In genomic region chr7:5445991-5446594, GRCh38 we compare ENCODE assay signal across 24 cellular contexts. TPM values are rescaled to one million over a fixed set of nuclear protein-coding genes. Genes with fewer than 3 reads are reported as not detected.
A peak's percentile ranks its signal among the peaks of the same experiment; 100 is the strongest.
DNase-seq lines count a peak whose midpoint lies in the region; ATAC-seq lines count a peak whose summit lies in the region.
"Had no signal": no experiment of that assay in that cellular context is flagged by ENCODE, and none has a peak within 500 bp of the region (broad histone marks: within the 10 kb centered on the region; RNA-seq: fewer than 3 reads in every experiment).

No MANE protein-coding gene starts in this region.

- H3K9me3 Mint-ChIP-seq in naive thymus-derived CD8-positive, alpha-beta T cell, result no peaks in the 10 kb centered on the region
- no peaks in the 10 kb centered on the region for H3K9me3 Mint-ChIP-seq in activated T-cell treated with anti-CD3 and anti-CD28 coated beads, Interleukin-2, amount 50 U/mL, for 4 hours
- H3K9me3 Mint-ChIP-seq: CD8-positive, alpha-beta T cell; HFFc6; neural crest cell had no signal

- POLR2A ChIA-PET in naive thymus-derived CD8-positive, alpha-beta T cell (lab: Charles Lee), result no interaction called here

- no peaks in the 10 kb centered on the region for H3K27me3 Mint-ChIP-seq in naive thymus-derived CD8-positive, alpha-beta T cell
- no peaks in the 10 kb centered on the region for H3K27me3 Mint-ChIP-seq in activated T-cell treated with anti-CD3 and anti-CD28 coated beads, Interleukin-2, amount 50 U/mL, for 4 hours (ENCODE audit: low read depth)

- H3K4me1 Mint-ChIP-seq in naive thymus-derived CD8-positive, alpha-beta T cell, result peaks cover 0 to 5% (median 2%) of the 10 kb centered on the region in 4 donors
- H3K4me1 Mint-ChIP-seq in activated T-cell treated with anti-CD3 and anti-CD28 coated beads, Interleukin-2, amount 50 U/mL, for 4 hours (ENCODE audit: low read depth), result no peaks in the 10 kb centered on the region

- ATAC-seq in esophagus mucosa, result peak; percentile 10
- no peak for ATAC-seq in naive thymus-derived CD8-positive, alpha-beta T cell
- ATAC-seq in activated T-cell treated with anti-CD3 and anti-CD28 coated beads, Interleukin-2, amount 50 U/mL, for 4 hours, result no peak
- ATAC-seq: activated CD8-positive, alpha-beta T cell treated with anti-CD3 and anti-CD28 coated beads, Interleukin-2, amount 10 ng/mL, durations not matched to agents 7 days and 5 days; CD8-positive, alpha-beta T cell; GM12878; stimulated activated naive CD8-positive, alpha-beta T cell treated with anti-CD3 and anti-CD28 coated beads, Interleukin-15, Interleukin-2, amounts not matched to agents 100 U/mL and 50 U/mL, for 24 hours had no signal

- H3K36me3 Mint-ChIP-seq in naive thymus-derived CD8-positive, alpha-beta T cell, result peaks cover 0 to 3% (median 0%) of the 10 kb centered on the region in 3 donors
- H3K36me3 Mint-ChIP-seq in activated T-cell treated with anti-CD3 and anti-CD28 coated beads, Interleukin-2, amount 50 U/mL, for 4 hours (ENCODE audit: insufficient read depth), result no peaks in the 10 kb centered on the region
- H3K36me3 Mint-ChIP-seq: CD8-positive, alpha-beta T cell had no signal

- H3K27ac Mint-ChIP-seq in naive thymus-derived CD8-positive, alpha-beta T cell, result no peak overlapping the region
- H3K27ac Mint-ChIP-seq: activated CD8-positive, alpha-beta T cell treated with anti-CD3 and anti-CD28 coated beads, Interleukin-2, amount 10 ng/mL, durations not matched to agents 7 days and 5 days; CD8-positive, alpha-beta T cell; HFFc6 had no signal

- DNase-seq in DMS 273 treated with DMSO at 0.1 percent for 48 hours (lab: John Stamatoyannopoulos, UW) (peak; percentile 66), NCI-H69 (lab: John Stamatoyannopoulos, UW) (peak; percentile 19), pons (ENCODE audit: low spot score) (peak; percentile 22), NCI-H226 (no peak), kidney tubule cell (ENCODE audit: low spot score) (no peak)
- DNase-seq in naive thymus-derived CD8-positive, alpha-beta T cell, result no peak
- DNase-seq in activated T-cell treated with anti-CD3 and anti-CD28 coated beads, Interleukin-2, amount 50 U/mL, for 4 hours, result no peak
- DNase-seq: activated CD8-positive, alpha-beta T cell treated with anti-CD3 and anti-CD28 coated beads, Interleukin-2, amount 10 ng/mL, durations not matched to agents 7 days and 5 days; activated naive CD4-positive, alpha-beta T cell treated with anti-CD3 and anti-CD28 coated beads, Interleukin-2, amount 50 U/mL, for 16 hours; activated T-cell treated with anti-CD3 and anti-CD28 coated beads, Interleukin-2, amount 50 U/mL, for 1 hour; CD8-positive, alpha-beta T cell; central memory CD4-positive, alpha-beta T cell; DMS79; HFFc6; NCI-H1105; NCI-H2081 treated with DMSO at 0.1 percent for 48 hours; stimulated activated CD4-positive, alpha-beta T cell treated with anti-CD3 and anti-CD28 coated beads, Interleukin-12 subunit alpha, Interleukin-12 subunit beta, amount 100 ng/mL, for 4 hours; stimulated activated CD4-positive, alpha-beta T cell treated with anti-CD3 and anti-CD28 coated beads, Interleukin-4, amount 100 ng/mL, for 4 hours; stimulated activated naive CD8-positive, alpha-beta T cell treated with anti-CD3 and anti-CD28 coated beads, Interleukin-15, Interleukin-2, amounts not matched to agents 100 U/mL and 50 U/mL, for 24 hours; T1000; tibial artery had no signal

- no peak overlapping the region for H3K4me3 Mint-ChIP-seq in naive thymus-derived CD8-positive, alpha-beta T cell
- no peak overlapping the region for H3K4me3 Mint-ChIP-seq in activated T-cell treated with anti-CD3 and anti-CD28 coated beads, Interleukin-2, amount 50 U/mL, for 4 hours
- H3K4me3 Mint-ChIP-seq: activated CD8-positive, alpha-beta T cell treated with anti-CD3 and anti-CD28 coated beads, Interleukin-2, amount 10 ng/mL, durations not matched to agents 7 days and 5 days; CD8-positive, alpha-beta T cell; HFFc6; neural crest cell had no signal

RNA-seq across cellular contexts. Expression of gene TNRC18, which starts 22.5 kb away (rescaled TPM):
- 26.2 TPM for total RNA-seq in esophagus mucosa
- total RNA-seq in naive thymus-derived CD8-positive, alpha-beta T cell, result 10 to 100 TPM; 41.0 to 42.7 TPM
- 1 to 10 TPM in 2 of 3 donors, under 1 TPM in 1; 0.59 to 1.6 (median 1.0) TPM for polyA plus RNA-seq in naive thymus-derived CD8-positive, alpha-beta T cell
- total RNA-seq in activated T-cell treated with anti-CD3 and anti-CD28 coated beads, Interleukin-2, amount 50 U/mL, for 4 hours, result 10 to 100 TPM; 45.4 to 55.2 (median 48.4) TPM

Comparison
In these comparisons a context has a peak if more than half of its experiments do, and no peak if none do; other contexts are left out.
1. DNase-seq: peak in DMS 273 treated with DMSO at 0.1 percent for 48 hours (single experiment), NCI-H69 (single experiment) and pons (single experiment); none in naive thymus-derived CD8-positive, alpha-beta T cell (0 of 10), NCI-H226 (single experiment), kidney tubule cell (single experiment) and activated T-cell treated with anti-CD3 and anti-CD28 coated beads, Interleukin-2, amount 50 U/mL, for 4 hours (single experiment).